1 cellular context compared by ENCODE assay signal in the genomic region with DNA sequence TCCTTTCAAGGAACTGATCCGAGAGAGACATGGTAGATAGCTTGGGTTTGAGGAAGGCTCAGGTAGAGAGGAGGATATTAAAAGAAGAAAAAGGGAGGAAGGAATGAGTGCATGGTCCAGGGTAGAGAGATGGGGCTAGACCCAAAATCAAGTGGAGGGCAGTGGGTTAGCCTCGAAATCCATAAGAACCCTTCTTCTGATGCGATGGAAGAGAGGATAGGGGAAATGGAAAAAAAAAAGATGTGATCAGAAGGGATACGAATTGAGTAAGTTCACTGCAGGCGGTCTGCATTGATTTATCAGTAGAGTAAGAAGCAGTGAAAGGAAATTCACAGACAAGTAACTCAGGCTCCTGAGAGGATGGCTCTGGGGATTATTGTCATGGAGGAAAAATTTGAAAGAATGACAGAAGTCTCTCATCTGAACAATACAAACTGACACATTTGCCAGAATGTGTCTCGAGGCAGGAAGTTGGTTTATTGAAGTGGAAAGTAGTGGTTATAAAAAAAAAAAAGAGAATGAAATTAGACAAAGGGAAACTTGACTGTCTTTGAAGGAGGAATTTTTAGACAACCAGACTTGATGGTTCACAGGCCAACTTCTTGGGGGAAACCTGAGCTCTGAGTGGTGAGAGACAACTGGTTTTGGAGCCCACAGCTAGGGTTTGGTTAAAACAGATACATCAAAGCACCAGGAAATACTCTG.
TF ChIP-seq lines count a peak whose summit lies in the region.

No MANE protein-coding gene starts in this region.

TF ChIP-seq in GM12878, 131 proteins besides CTCF, POLR2A, EP300 and RAD21 (continued from another document and continues in another):
- no peak for TF ChIP-seq ELK1 (IDR thresholded peaks at IDR 0.05; ENCODE audit: low read depth, low read length)
- TF ChIP-seq NR2C2 (IDR thresholded peaks at IDR 0.05; ENCODE audit: borderline replicate concordance, control insufficient read depth, insufficient read length, low read depth) = no peak
- TF ChIP-seq ZNF274 (IDR thresholded peaks at IDR 0.05; ENCODE audit: insufficient read depth, insufficient read length) = no peak
- no peak for TF ChIP-seq FOS (IDR thresholded peaks at IDR 0.05; ENCODE audit: borderline replicate concordance, extremely low read depth, insufficient read length)
- no peak for TF ChIP-seq SMC3 (IDR thresholded peaks at IDR 0.05; ENCODE audit: borderline replicate concordance, low read length)
- TF ChIP-seq NFIC (IDR thresholded peaks at IDR 0.05; ENCODE audit: low read depth, low read length) = peak; percentile 89
- peak; percentile 48; the same call in 1 of the 2 replicates for TF ChIP-seq PKNOX1 (IDR thresholded peaks at IDR 0.05)
- no peak for TF ChIP-seq HCFC1 (IDR thresholded peaks at IDR 0.05; ENCODE audit: low read length)
- TF ChIP-seq IKZF2 (IDR thresholded peaks at IDR 0.05) = peak; percentile 35 to 47; a peak in 2 of 4 replicates
- TF ChIP-seq EGR1 (IDR thresholded peaks at IDR 0.05; ENCODE audit: borderline replicate concordance in 1 of 2, low read depth in 2 of 2, low read length in 2 of 2) = no peak
- no peak for TF ChIP-seq RELA (IDR thresholded peaks at IDR 0.05; ENCODE audit: borderline replicate concordance, partially characterized antibody)
- TF ChIP-seq SP1 (IDR thresholded peaks at IDR 0.05; ENCODE audit: low read depth, low read length) = no peak
- TF ChIP-seq ASH2L (IDR thresholded peaks at IDR 0.05; ENCODE audit: borderline replicate concordance, low read depth) = no peak
- TF ChIP-seq ZZZ3 (IDR thresholded peaks at IDR 0.05; ENCODE audit: control insufficient read depth, insufficient read length, low read depth) = no peak
- no peak for TF ChIP-seq IKZF1 (conservative IDR thresholded peaks at IDR 0.05)
- no peak for TF ChIP-seq CHD1 (IDR thresholded peaks at IDR 0.05; ENCODE audit: low read depth, low read length)
- TF ChIP-seq ESRRA (IDR thresholded peaks at IDR 0.05; ENCODE audit: low read length) = no peak
- no peak for TF ChIP-seq EED (IDR thresholded peaks at IDR 0.05; ENCODE audit: low read depth)
- no peak for TF ChIP-seq WRNIP1 (IDR thresholded peaks at IDR 0.05; ENCODE audit: borderline replicate concordance, low read depth, low read length)
- no peak for TF ChIP-seq LARP7 (IDR thresholded peaks at IDR 0.05)
- TF ChIP-seq PBX3 (IDR thresholded peaks at IDR 0.05; ENCODE audit: insufficient replicate concordance, low read depth, low read length) = no peak
- TF ChIP-seq, protein P1, sequence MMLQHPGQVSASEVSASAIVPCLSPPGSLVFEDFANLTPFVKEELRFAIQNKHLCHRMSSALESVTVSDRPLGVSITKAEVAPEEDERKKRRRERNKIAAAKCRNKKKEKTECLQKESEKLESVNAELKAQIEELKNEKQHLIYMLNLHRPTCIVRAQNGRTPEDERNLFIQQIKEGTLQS (IDR thresholded peaks at IDR 0.05; ENCODE audit: borderline replicate concordance, extremely low read depth, low read depth, low read length) = no peak
- TF ChIP-seq ZNF592 (IDR thresholded peaks at IDR 0.05) = no peak
- TF ChIP-seq, protein P2, sequence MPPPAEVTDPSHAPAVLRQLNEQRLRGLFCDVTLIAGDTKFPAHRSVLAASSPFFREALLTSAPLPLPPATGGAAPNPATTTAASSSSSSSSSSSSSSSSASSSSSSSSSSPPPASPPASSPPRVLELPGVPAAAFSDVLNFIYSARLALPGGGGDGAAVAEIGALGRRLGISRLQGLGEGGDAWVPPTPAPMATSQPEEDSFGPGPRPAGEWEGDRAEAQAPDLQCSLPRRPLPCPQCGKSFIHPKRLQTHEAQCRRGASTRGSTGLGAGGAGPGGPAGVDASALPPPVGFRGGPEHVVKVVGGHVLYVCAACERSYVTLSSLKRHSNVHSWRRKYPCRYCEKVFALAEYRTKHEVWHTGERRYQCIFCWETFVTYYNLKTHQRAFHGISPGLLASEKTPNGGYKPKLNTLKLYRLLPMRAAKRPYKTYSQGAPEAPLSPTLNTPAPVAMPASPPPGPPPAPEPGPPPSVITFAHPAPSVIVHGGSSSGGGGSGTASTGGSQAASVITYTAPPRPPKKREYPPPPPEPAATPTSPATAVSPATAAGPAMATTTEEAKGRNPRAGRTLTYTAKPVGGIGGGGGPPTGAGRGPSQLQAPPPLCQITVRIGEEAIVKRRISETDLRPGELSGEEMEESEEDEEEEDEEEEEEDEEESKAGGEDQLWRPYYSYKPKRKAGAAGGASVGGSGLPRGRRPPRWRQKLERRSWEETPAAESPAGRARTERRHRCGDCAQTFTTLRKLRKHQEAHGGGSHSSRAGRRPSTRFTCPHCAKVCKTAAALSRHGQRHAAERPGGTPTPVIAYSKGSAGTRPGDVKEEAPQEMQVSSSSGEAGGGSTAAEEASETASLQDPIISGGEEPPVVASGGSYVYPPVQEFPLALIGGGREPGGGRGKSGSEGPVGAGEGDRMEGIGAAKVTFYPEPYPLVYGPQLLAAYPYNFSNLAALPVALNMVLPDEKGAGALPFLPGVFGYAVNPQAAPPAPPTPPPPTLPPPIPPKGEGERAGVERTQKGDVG (CRISPR knock-in tag; IDR thresholded peaks at IDR 0.05) = no peak
- TF ChIP-seq, protein P3, sequence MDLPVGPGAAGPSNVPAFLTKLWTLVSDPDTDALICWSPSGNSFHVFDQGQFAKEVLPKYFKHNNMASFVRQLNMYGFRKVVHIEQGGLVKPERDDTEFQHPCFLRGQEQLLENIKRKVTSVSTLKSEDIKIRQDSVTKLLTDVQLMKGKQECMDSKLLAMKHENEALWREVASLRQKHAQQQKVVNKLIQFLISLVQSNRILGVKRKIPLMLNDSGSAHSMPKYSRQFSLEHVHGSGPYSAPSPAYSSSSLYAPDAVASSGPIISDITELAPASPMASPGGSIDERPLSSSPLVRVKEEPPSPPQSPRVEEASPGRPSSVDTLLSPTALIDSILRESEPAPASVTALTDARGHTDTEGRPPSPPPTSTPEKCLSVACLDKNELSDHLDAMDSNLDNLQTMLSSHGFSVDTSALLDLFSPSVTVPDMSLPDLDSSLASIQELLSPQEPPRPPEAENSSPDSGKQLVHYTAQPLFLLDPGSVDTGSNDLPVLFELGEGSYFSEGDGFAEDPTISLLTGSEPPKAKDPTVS (IDR thresholded peaks at IDR 0.05; ENCODE audit: low read depth, low read length) = no peak
- 0 out of 2 replicates have a peak, but pooled peaks have one; percentile 55 for TF ChIP-seq HDGF (IDR thresholded peaks at IDR 0.05)
- peak; percentile 42; the same call in 1 of the 2 replicates for TF ChIP-seq CREM (IDR thresholded peaks at IDR 0.05; ENCODE audit: low read depth)
- no peak for TF ChIP-seq NRF1 (conservative IDR thresholded peaks at IDR 0.05; ENCODE audit: low read depth, low read length)
- TF ChIP-seq EZH2 (IDR thresholded peaks at IDR 0.05; ENCODE audit: borderline replicate concordance, control insufficient read depth, low read depth, low read length) = no peak
- no peak for TF ChIP-seq POLR2AphosphoS2 (IDR thresholded peaks at IDR 0.05; ENCODE audit: low read depth, low read length)
- TF ChIP-seq CEBPB (IDR thresholded peaks at IDR 0.05; ENCODE audit: borderline replicate concordance in 1 of 2, low read depth in 2 of 2, low read length in 2 of 2) = no peak
- TF ChIP-seq RUNX3 (IDR thresholded peaks at IDR 0.05; ENCODE audit: low read length) = peak; percentile 87
- no peak for TF ChIP-seq TARDBP (IDR thresholded peaks at IDR 0.05; ENCODE audit: borderline replicate concordance)
- TF ChIP-seq, protein P4, sequence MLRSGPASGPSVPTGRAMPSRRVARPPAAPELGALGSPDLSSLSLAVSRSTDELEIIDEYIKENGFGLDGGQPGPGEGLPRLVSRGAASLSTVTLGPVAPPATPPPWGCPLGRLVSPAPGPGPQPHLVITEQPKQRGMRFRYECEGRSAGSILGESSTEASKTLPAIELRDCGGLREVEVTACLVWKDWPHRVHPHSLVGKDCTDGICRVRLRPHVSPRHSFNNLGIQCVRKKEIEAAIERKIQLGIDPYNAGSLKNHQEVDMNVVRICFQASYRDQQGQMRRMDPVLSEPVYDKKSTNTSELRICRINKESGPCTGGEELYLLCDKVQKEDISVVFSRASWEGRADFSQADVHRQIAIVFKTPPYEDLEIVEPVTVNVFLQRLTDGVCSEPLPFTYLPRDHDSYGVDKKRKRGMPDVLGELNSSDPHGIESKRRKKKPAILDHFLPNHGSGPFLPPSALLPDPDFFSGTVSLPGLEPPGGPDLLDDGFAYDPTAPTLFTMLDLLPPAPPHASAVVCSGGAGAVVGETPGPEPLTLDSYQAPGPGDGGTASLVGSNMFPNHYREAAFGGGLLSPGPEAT (IDR thresholded peaks at IDR 0.05; ENCODE audit: low read depth) = peak; percentile 38; the same call in 1 of the 2 replicates
- 0 out of 4 replicates have a peak, but pooled peaks of 1 of the 2 experiments have one; percentile 9 for TF ChIP-seq BHLHE40 (IDR thresholded peaks at IDR 0.05; ENCODE audit: borderline replicate concordance in 1 of 2, low read depth in 2 of 2, low read length in 1 of 2)
- TF ChIP-seq, protein P5, sequence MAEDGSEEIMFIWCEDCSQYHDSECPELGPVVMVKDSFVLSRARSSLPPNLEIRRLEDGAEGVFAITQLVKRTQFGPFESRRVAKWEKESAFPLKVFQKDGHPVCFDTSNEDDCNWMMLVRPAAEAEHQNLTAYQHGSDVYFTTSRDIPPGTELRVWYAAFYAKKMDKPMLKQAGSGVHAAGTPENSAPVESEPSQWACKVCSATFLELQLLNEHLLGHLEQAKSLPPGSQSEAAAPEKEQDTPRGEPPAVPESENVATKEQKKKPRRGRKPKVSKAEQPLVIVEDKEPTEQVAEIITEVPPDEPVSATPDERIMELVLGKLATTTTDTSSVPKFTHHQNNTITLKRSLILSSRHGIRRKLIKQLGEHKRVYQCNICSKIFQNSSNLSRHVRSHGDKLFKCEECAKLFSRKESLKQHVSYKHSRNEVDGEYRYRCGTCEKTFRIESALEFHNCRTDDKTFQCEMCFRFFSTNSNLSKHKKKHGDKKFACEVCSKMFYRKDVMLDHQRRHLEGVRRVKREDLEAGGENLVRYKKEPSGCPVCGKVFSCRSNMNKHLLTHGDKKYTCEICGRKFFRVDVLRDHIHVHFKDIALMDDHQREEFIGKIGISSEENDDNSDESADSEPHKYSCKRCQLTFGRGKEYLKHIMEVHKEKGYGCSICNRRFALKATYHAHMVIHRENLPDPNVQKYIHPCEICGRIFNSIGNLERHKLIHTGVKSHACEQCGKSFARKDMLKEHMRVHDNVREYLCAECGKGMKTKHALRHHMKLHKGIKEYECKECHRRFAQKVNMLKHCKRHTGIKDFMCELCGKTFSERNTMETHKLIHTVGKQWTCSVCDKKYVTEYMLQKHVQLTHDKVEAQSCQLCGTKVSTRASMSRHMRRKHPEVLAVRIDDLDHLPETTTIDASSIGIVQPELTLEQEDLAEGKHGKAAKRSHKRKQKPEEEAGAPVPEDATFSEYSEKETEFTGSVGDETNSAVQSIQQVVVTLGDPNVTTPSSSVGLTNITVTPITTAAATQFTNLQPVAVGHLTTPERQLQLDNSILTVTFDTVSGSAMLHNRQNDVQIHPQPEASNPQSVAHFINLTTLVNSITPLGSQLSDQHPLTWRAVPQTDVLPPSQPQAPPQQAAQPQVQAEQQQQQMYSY (CRISPR knock-in tag; IDR thresholded peaks at IDR 0.05) = no peak
- TF ChIP-seq STAT3 (IDR thresholded peaks at IDR 0.05; ENCODE audit: low read depth, low read length) = no peak
